In the genomic region with DNA sequence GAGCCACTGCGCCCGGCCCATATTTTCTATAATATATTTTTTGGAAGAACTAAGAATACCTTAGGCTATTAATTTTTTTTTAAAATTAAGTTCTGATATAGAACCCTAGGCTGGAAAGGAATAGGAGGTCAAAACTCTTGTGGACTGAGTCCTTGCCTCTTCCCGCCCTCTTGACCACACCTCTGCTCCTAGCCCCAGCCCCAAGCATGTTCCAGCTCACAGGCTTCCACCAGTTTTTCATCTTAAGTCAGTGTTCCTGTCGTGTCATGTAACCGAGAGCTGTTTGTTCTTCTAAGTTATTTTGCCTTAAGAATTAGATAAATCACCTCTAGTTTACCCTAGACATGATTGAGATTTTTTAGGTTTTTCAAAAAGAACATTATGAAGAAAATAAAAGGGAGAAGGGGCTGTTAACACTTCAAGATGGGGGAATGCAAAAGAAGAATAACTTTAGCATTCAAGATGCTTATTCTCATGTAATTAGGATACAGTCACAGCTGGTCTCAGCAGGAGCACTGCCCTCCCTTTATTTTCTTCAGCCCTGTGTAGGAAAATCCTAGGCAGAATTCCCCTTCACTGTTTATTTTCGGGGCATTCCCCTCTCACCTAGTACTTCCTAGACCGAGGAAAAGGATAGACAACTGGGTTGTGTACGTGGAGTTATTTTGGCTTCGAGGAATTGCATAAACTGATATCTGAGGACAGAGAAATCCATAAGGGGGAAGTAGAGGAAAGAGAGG, we compare ENCODE assay signal across 23 cellular contexts.
DNase-seq lines count a peak whose midpoint lies in the region; ATAC-seq, FAIRE-seq and TF ChIP-seq lines count a peak whose summit lies in the region.
"Had no signal": no experiment of that assay in that cellular context is flagged by ENCODE, and none has a peak within 500 bp of the region (broad histone marks: within the 10 kb centered on the region; RNA-seq: fewer than 3 reads in every experiment).

No MANE protein-coding gene starts in this region.

- TF ChIP-seq CTCF in right atrium auricular region (IDR thresholded peaks at IDR 0.05), result no peak
- no peak for TF ChIP-seq CTCF in psoas muscle (IDR thresholded peaks at IDR 0.05)

- peaks cover 3 to 9% of the 10 kb centered on the region in 2 donors for H3K36me3 Mint-ChIP-seq in activated naive CD4-positive, alpha-beta T cell treated with anti-CD3 and anti-CD28 coated beads, Interleukin-2, amount 50 U/mL, for 72 hours
- H3K36me3 Mint-ChIP-seq: mesothelial cell of epicardium had no signal

- H3K4me3 ChIP-seq in right atrium auricular region, result no peak overlapping the region
- no peak overlapping the region for H3K4me3 ChIP-seq in iPS DF 6.9 (ENCODE audit: low read length)
- no peak overlapping the region for H3K4me3 ChIP-seq in psoas muscle
- no peak overlapping the region for H3K4me3 ChIP-seq in small intestine (ENCODE audit: low read depth in 1 of 2, low read length in 2 of 2)
- H3K4me3 ChIP-seq: A549, upper lobe of right lung had no signal

- H3K9me3 ChIP-seq in right atrium auricular region, result no peaks in the 10 kb centered on the region
- H3K9me3 ChIP-seq in iPS DF 6.9 (ENCODE audit: control insufficient read depth, insufficient read depth, low read length), result no peaks in the 10 kb centered on the region
- H3K9me3 ChIP-seq in psoas muscle, result no peaks in the 10 kb centered on the region
- H3K9me3 ChIP-seq in small intestine (ENCODE audit: control insufficient read depth, low read depth), result no peaks in the 10 kb centered on the region
- H3K9me3 ChIP-seq: A549, upper lobe of right lung had no signal

- no peak for DNase-seq in right atrium auricular region (ENCODE audit: low spot score)
- no peak for DNase-seq in Right ventricle myocardium superior
- DNase-seq in iPS DF 6.9 (ENCODE audit: low read depth, low spot score), result peak; percentile 35
- no peak for DNase-seq in psoas muscle
- no peak for DNase-seq in activated naive CD4-positive, alpha-beta T cell treated with anti-CD3 and anti-CD28 coated beads, Interleukin-2, amount 50 U/mL, for 72 hours (ENCODE audit: low spot score in 2 of 2)
- DNase-seq in small intestine, result no peak
- DNase-seq in NCI-H526 treated with DMSO at 0.1 percent for 48 hours (lab: John Stamatoyannopoulos, UW), result no peak
- DNase-seq: activated CD8-positive, alpha-beta memory T cell treated with anti-CD3 and anti-CD28 coated beads, Interleukin-2, amount 50 U/mL, for 48 hours; activated effector memory CD4-positive, alpha-beta T cell treated with anti-CD3 and anti-CD28 coated beads, Interleukin-2, amount 50 U/mL, for 16 hours; amniotic stem cell; glutamatergic neuron; NCI-H1105 treated with DMSO at 0.1 percent for 48 hours; SIG-M5; upper lobe of right lung had no signal

- no peak overlapping the region for H3K27ac Mint-ChIP-seq in activated naive CD4-positive, alpha-beta T cell treated with anti-CD3 and anti-CD28 coated beads, Interleukin-2, amount 50 U/mL, for 72 hours
- H3K27ac Mint-ChIP-seq: mesothelial cell of epicardium; stimulated activated memory B cell treated with anti-CD40 and anti-IgM and Interleukin-4, amounts not matched to agents 10 μg/mL and 1 μg/mL and 100 μg/mL, for 72 hours had no signal

- H3K27me3 ChIP-seq in right atrium auricular region, result no peaks in the 10 kb centered on the region
- H3K27me3 ChIP-seq in iPS DF 6.9 (ENCODE audit: control insufficient read depth, insufficient read depth, low read length), result no peaks in the 10 kb centered on the region
- H3K27me3 ChIP-seq in psoas muscle (ENCODE audit: insufficient read depth in 3 of 3, low read length in 2 of 3), result no peaks in the 10 kb centered on the region
- no peaks in the 10 kb centered on the region for H3K27me3 ChIP-seq in small intestine (ENCODE audit: control insufficient read depth in 2 of 2, insufficient read depth in 2 of 2, low read length in 2 of 2)
- H3K27me3 ChIP-seq: upper lobe of right lung had no signal

- H3K27ac ChIP-seq in right atrium auricular region (peak overlapping the region; percentile 53 to 77), iPS DF 6.9 (ENCODE audit: low read length) (no peak overlapping the region), psoas muscle (peak overlapping the region; percentile 50), small intestine (ENCODE audit: low read depth in 1 of 2, low read length in 1 of 2) (peak overlapping the region in 1 of 2 donors; percentile 0)
- H3K27ac ChIP-seq: A549, upper lobe of right lung, VCaP had no signal

- WGBS in iPS DF 6.9 (ENCODE audit: insufficient coverage, insufficient read length), result no CpG with 5 or more reads among the region's 9 CpGs
- WGBS in psoas muscle, 3 donors, result 69 to 82% (median 72%) methylated on average over 9 of the region's 9 CpGs
- 85 to 91% (median 91%) methylated on average over 9 of the region's 9 CpGs for WGBS in small intestine, 3 donors

- ATAC-seq in Right ventricle myocardium superior (ENCODE audit: poor library complexity) (no peak), psoas muscle (no peak), GM19023 (IDR thresholded peaks at IDR 0.05; ENCODE audit: unreplicated experiment) (no peak)
- ATAC-seq in activated naive CD4-positive, alpha-beta T cell treated with anti-CD3 and anti-CD28 coated beads, Interleukin-2, amount 50 U/mL, for 72 hours, result no peak
- ATAC-seq: A549; stimulated activated memory B cell treated with anti-CD40 and anti-IgM and Interleukin-4, amounts not matched to agents 10 μg/mL and 1 μg/mL and 100 μg/mL, for 72 hours; upper lobe of right lung had no signal

- FAIRE-seq in small intestine (lab: Jason Lieb, UNC), result no peak
- FAIRE-seq: A549, D721Med, GM19239, H54 had no signal

- H3K4me1 ChIP-seq in right atrium auricular region, result peaks cover 0 to 44% of the 10 kb centered on the region in 2 donors
- peaks cover 6% of the 10 kb centered on the region for H3K4me1 ChIP-seq in iPS DF 6.9 (ENCODE audit: control insufficient read depth, insufficient read depth, low read length)
- H3K4me1 ChIP-seq in psoas muscle, result peaks cover 41% of the 10 kb centered on the region
- peaks cover 0 to 3% of the 10 kb centered on the region in 2 donors for H3K4me1 ChIP-seq in small intestine (ENCODE audit: control insufficient read depth in 2 of 2, insufficient read depth in 1 of 2, low read depth in 1 of 2, low read length in 1 of 2)

- intact Hi-C loops in Right ventricle myocardium superior (cut with DNase I) (no loop called here), psoas muscle (cut with DNase I) (no loop called here)

- H3K36me3 ChIP-seq in right atrium auricular region (no peaks in the 10 kb centered on the region), iPS DF 6.9 (ENCODE audit: control insufficient read depth, insufficient read depth, low read length) (no peaks in the 10 kb centered on the region), psoas muscle (ENCODE audit: insufficient read depth in 1 of 2, low read depth in 1 of 2) (peaks cover 0 to 36% of the 10 kb centered on the region in 2 donors), small intestine (ENCODE audit: control insufficient read depth in 2 of 2, insufficient read depth in 2 of 2, low read length in 2 of 2) (no peaks in the 10 kb centered on the region)
- H3K36me3 ChIP-seq: upper lobe of right lung had no signal

- H3K9me3 Mint-ChIP-seq in activated naive CD4-positive, alpha-beta T cell treated with anti-CD3 and anti-CD28 coated beads, Interleukin-2, amount 50 U/mL, for 72 hours, result no peaks in the 10 kb centered on the region
- H3K9me3 Mint-ChIP-seq: central memory CD8-positive, alpha-beta T cell; mesothelial cell of epicardium; stimulated activated memory B cell treated with anti-CD40 and anti-IgM and Interleukin-4, amounts not matched to agents 10 μg/mL and 1 μg/mL and 100 μg/mL, for 72 hours had no signal
